ENCODE assay signal across 18 cellular contexts in genomic region chr21:36850372-36850771, GRCh38.
A peak's percentile ranks its signal among the peaks of the same experiment; 100 is the strongest.
DNase-seq lines count a peak whose midpoint lies in the region; ATAC-seq and TF ChIP-seq lines count a peak whose summit lies in the region.
"Had no signal": no experiment of that assay in that cellular context is flagged by ENCODE, and none has a peak within 500 bp of the region (broad histone marks: within the 10 kb centered on the region; RNA-seq: fewer than 3 reads in every experiment).

No MANE protein-coding gene starts in this region.

- H2AFZ ChIP-seq in mammary epithelial cell (ENCODE audit: low read depth, low read length) = no peak overlapping the region

- H3K27ac ChIP-seq in mammary epithelial cell (ENCODE audit: insufficient read depth, low read depth, low read length) (no peak overlapping the region), angular gyrus (ENCODE audit: low read depth, low read length) (peak overlapping the region; percentile 29), layer of hippocampus (ENCODE audit: low read depth, low read length) (peak overlapping the region; percentile 15), upper lobe of left lung (no peak overlapping the region), left lung (no peak overlapping the region)

- H3K4me3 ChIP-seq in mammary epithelial cell (replicated peaks in 1 of 3; ENCODE audit: insufficient read depth in 1 of 3, low read depth in 2 of 3, low read length in 3 of 3) (no peak overlapping the region), upper lobe of left lung (no peak overlapping the region), left lung (no peak overlapping the region)

- intact Hi-C loops in MCF 10A (cut with micrococcal nuclease) = no loop called here
- intact Hi-C loops in mammary epithelial cell (cut with micrococcal nuclease) = loop anchor here (5.0 kb wide), 1 partner anchor 62 kb away; no protein-coding TSS in a partner anchor
- intact Hi-C loops in left lung (cut with DNase I) = no loop called here

- H3K27me3 ChIP-seq in mammary epithelial cell (ENCODE audit: insufficient read depth, low read length) (no peaks in the 10 kb centered on the region), layer of hippocampus (ENCODE audit: control insufficient read depth, insufficient read depth, low read length) (no peaks in the 10 kb centered on the region), upper lobe of left lung (no peaks in the 10 kb centered on the region), left lung (no peaks in the 10 kb centered on the region)
- H3K27me3 ChIP-seq: BE2C had no signal

- H3K9me3 ChIP-seq in mammary epithelial cell (replicated peaks; ENCODE audit: insufficient read depth, low read length) = no peaks in the 10 kb centered on the region
- no peaks in the 10 kb centered on the region for H3K9me3 ChIP-seq in upper lobe of left lung
- H3K9me3 ChIP-seq in left lung = no peaks in the 10 kb centered on the region
- H3K9me3 ChIP-seq: BE2C, Caco-2 had no signal

- dilution Hi-C loops in mammary epithelial cell (cut with HindIII; ENCODE audit: low sequenced_read_pairs) = no loop called here

- H3K4me3 Mint-ChIP-seq in MCF 10A (ENCODE audit: unreplicated experiment) = no peak overlapping the region
- H3K4me3 Mint-ChIP-seq: CD4-positive, CD25-positive, alpha-beta regulatory T cell; HFFc6 had no signal

- no peak overlapping the region for H3K4me2 ChIP-seq in mammary epithelial cell (ENCODE audit: insufficient read depth, low read depth, low read length)

- H3K4me1 ChIP-seq in mammary epithelial cell (ENCODE audit: insufficient read depth, low read length) (peaks cover 10% of the 10 kb centered on the region), upper lobe of left lung (no peaks in the 10 kb centered on the region), left lung (no peaks in the 10 kb centered on the region)
- H3K4me1 ChIP-seq: BE2C had no signal

- TF ChIP-seq EP300 in upper lobe of left lung (IDR thresholded peaks at IDR 0.05) = no peak

- ATAC-seq in upper lobe of left lung (ENCODE audit: low FRiP score in 2 of 2) = peak; percentile 19 to 41
- no peak for ATAC-seq in GM18909 (IDR thresholded peaks at IDR 0.05; ENCODE audit: poor library complexity, unreplicated experiment)
- ATAC-seq in left lung = no peak
- ATAC-seq: HCT116, HepG2 had no signal

- DNase-seq in MCF 10A (ENCODE audit: unreplicated experiment) (no peak), mammary epithelial cell (no peak), upper lobe of left lung (no peak), nucleus accumbens (lab: John Stamatoyannopoulos, UW) (no peak), left lung (no peak)
- DNase-seq: 8988T; ACHN; BE2C; Caco-2; CD4-positive, CD25-positive, alpha-beta regulatory T cell; GOT3; H7; HFFc6 had no signal

- no peaks in the 10 kb centered on the region for H3K79me2 ChIP-seq in mammary epithelial cell (ENCODE audit: insufficient read depth, low read length)

- no peak overlapping the region for H3K9ac ChIP-seq in mammary epithelial cell (ENCODE audit: insufficient read depth, low read length)

- no peaks in the 10 kb centered on the region for H3K9me3 Mint-ChIP-seq in MCF 10A (ENCODE audit: unreplicated experiment)
- H3K9me3 Mint-ChIP-seq: CD4-positive, CD25-positive, alpha-beta regulatory T cell; HFFc6 had no signal

- 98% methylated on average over 8 of the region's 8 CpGs for WGBS in mammary epithelial cell (ENCODE audit: low coverage, missing lambda C conversion rate)
- 94 to 95% methylated on average over 8 of the region's 8 CpGs for WGBS in upper lobe of left lung, 2 donors

- BruUV-seq in MCF 10A (replicated peaks; lab: Mats Ljungman, UMichigan) (no TSS peak), mammary epithelial cell (replicated peaks; lab: Mats Ljungman, UMichigan) (no TSS peak)

- H4K20me1 ChIP-seq in mammary epithelial cell (ENCODE audit: insufficient read depth, low read length) = no peaks in the 10 kb centered on the region

- peaks cover 18% of the 10 kb centered on the region for H3K4me1 Mint-ChIP-seq in MCF 10A (ENCODE audit: insufficient read depth, unreplicated experiment)

- POLR2A ChIA-PET in MCF 10A (lab: Yijun Ruan, JAX) = interaction anchor here (0.8 kb wide), 1 partner anchor 30 kb away, joined by 3 read pairs; no protein-coding TSS in a partner anchor

- no peak for TF ChIP-seq CTCF in MCF 10A (IDR thresholded peaks at IDR 0.05; ENCODE audit: unreplicated experiment)
- no peak for TF ChIP-seq CTCF in mammary epithelial cell (conservative IDR thresholded peaks at IDR 0.05 in 1 of 2, IDR thresholded peaks at IDR 0.05 in 1 of 2; ENCODE audit: extremely low read depth in 1 of 2, insufficient read depth in 1 of 2, low read depth in 1 of 2, low read length in 2 of 2)
- TF ChIP-seq CTCF in upper lobe of left lung (IDR thresholded peaks at IDR 0.05) = no peak
- no peak for TF ChIP-seq CTCF in left lung (IDR thresholded peaks at IDR 0.05)

- H3K36me3 Mint-ChIP-seq in MCF 10A (ENCODE audit: insufficient read depth, unreplicated experiment) = no peaks in the 10 kb centered on the region

- no peaks in the 10 kb centered on the region for H3K36me3 ChIP-seq in mammary epithelial cell (ENCODE audit: insufficient read depth, low read length)
- no peaks in the 10 kb centered on the region for H3K36me3 ChIP-seq in upper lobe of left lung
- no peaks in the 10 kb centered on the region for H3K36me3 ChIP-seq in left lung
- H3K36me3 ChIP-seq: BE2C had no signal

- TF ChIP-seq POLR2A in upper lobe of left lung (IDR thresholded peaks at IDR 0.05) = no peak

- in situ Hi-C loops in mammary epithelial cell (cut with MboI; ENCODE audit: low sequenced_read_pairs in 2 of 2) = no loop called here

- CTCF ChIA-PET in MCF 10A (lab: Yijun Ruan, JAX) (interaction anchor here (0.7 to 1.3 kb wide), 4 partner anchors 11 to 66 kb away, joined by 3 to 5 read pairs (median 4); no protein-coding TSS in a partner anchor), mammary epithelial cell (lab: Charles Lee; ENCODE audit: low non-redundant PET) (no interaction called here)

- H3K27me3 Mint-ChIP-seq in MCF 10A (ENCODE audit: insufficient read depth, unreplicated experiment) = no peaks in the 10 kb centered on the region
- H3K27me3 Mint-ChIP-seq: CD4-positive, CD25-positive, alpha-beta regulatory T cell had no signal

- H3K27ac Mint-ChIP-seq in MCF 10A (ENCODE audit: low read depth, unreplicated experiment) = peak overlapping the region; percentile 67
- H3K27ac Mint-ChIP-seq: CD4-positive, CD25-positive, alpha-beta regulatory T cell had no signal

Comparison
In these comparisons a context has a peak if more than half of its experiments do, and no peak if none do; other contexts are left out.
1. H3K27ac ChIP-seq: peak in angular gyrus (single experiment) and layer of hippocampus (single experiment); none in mammary epithelial cell (single experiment), upper lobe of left lung (0 of 4) and left lung (0 of 2).
2. ATAC-seq: peak in upper lobe of left lung (2 of 2); none in GM18909 (single experiment) and left lung (single experiment).